In the genomic region with DNA sequence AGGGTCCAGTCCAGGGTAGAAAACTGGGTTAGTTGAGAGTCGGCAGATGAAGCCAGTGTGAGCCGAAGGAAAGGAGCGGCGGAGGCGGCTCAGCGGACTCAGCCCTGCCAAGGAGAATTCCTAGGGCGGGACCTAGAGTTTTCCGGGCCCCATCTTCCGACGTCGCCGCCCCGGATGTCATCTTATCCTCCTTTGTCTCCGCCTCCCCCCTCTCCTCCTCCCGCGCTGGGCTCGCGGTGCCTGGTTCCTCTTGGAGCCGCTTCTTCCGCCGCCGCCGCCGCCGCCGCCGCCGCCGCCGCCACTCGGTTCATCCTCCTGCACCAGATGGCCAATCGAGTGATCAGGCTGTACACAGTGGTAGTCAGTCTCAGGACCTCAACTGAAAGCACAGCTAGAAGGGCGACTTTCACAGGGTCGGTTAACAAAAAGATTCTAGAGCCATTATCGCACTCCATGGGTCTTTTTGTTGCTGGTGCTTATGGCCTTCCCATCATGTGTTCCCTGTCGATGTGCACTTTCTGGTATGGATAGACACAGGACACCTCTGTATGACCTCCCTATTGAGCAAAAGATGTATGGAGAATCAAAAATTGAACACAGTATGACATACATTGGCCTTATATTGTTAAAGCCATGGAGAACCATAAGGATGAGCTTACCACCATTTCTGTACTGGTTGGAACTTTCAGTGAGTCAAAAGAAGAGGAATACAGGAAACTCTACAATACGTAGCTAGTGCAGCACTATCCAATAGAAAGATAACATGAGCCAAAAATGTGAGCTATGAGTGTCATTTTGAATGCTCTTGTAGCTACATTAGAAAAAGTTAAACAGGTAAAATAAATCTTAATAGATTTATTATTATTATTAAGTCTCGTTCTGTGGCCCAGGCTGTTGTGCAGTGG, we compare ENCODE assay signal across 8 cellular contexts. TPM values are rescaled to one million over a fixed set of nuclear protein-coding genes. Genes with fewer than 3 reads are reported as not detected.
DNase-seq lines count a peak whose midpoint lies in the region; ATAC-seq and TF ChIP-seq lines count a peak whose summit lies in the region.

No MANE protein-coding gene starts in this region.

- DNase-seq in BJ (ENCODE audit: low read depth) (peak; percentile 42), NCI-H510A (lab: John Stamatoyannopoulos, UW) (peak; percentile 91), coronary artery (ENCODE audit: low spot score) (peak; percentile 89), left kidney (ENCODE audit: low read depth, low spot score) (peak; percentile 95)
- peak; percentile 26 to 40 for DNase-seq in activated CD4-positive, alpha-beta T cell treated with anti-CD3 and anti-CD28 coated beads for 4 hours
- peak; percentile 71 to 76 for DNase-seq in stimulated activated CD4-positive, alpha-beta T cell treated with anti-CD3 and anti-CD28 coated beads, Interleukin-2, amount 100 ng/mL, for 24 hours

- H3K4me3 ChIP-seq in BJ (ENCODE audit: low read depth, low read length) = peak overlapping the region; percentile 31
- H3K4me3 ChIP-seq in coronary artery = peak overlapping the region; percentile 57

- CTCF ChIA-PET in BJ (lab: Yijun Ruan, JAX) = interaction anchor here (0.9 to 1.1 kb wide), 2 partner anchors 33 to 56 kb away, joined by 4 to 5 read pairs; a partner anchor contains a TSS

- peak overlapping the region; percentile 27 to 79 for H3K27ac ChIP-seq in coronary artery

- TF ChIP-seq CTCF in BJ (IDR thresholded peaks at IDR 0.05; ENCODE audit: insufficient read depth, low read depth, low read length) (no peak), coronary artery (IDR thresholded peaks at IDR 0.05) (no peak)

- ATAC-seq in GM19324 (IDR thresholded peaks at IDR 0.05; ENCODE audit: low FRiP score, unreplicated experiment) (peak; percentile 87), HG03442 (IDR thresholded peaks at IDR 0.05; ENCODE audit: unreplicated experiment) (peak; percentile 94)

- POLR2A ChIA-PET in BJ (lab: Charles Lee) = no interaction called here

- H3K36me3 ChIP-seq in BJ (ENCODE audit: control insufficient read depth, insufficient read depth, low read length) = no peaks in the 10 kb centered on the region

- no peaks in the 10 kb centered on the region for H3K27me3 ChIP-seq in BJ (ENCODE audit: control insufficient read depth, insufficient read depth, low read length)

RNA-seq across cellular contexts. Expression of a gene that starts 32.4 kb away (rescaled TPM):
- polyA plus RNA-seq in BJ (2011; rRNA removed) = 23.8 and 44.7 TPM in 2 replicates
- polyA minus RNA-seq in BJ (2011; rRNA and poly(A)+ RNA removed) = 14.2 and 17.6 TPM in 2 replicates

Comparison
In these comparisons a context has a peak if more than half of its experiments do, and no peak if none do; other contexts are left out.
1. Peak in every context shown above with its lines: DNase-seq, ATAC-seq, H3K4me3 ChIP-seq and H3K27ac ChIP-seq.
2. DNase-seq: peak in every context shown above with its lines; median percentile 95 in left kidney; 91 in NCI-H510A; 89 in coronary artery; 74 in stimulated activated CD4-positive, alpha-beta T cell treated with anti-CD3 and anti-CD28 coated beads, Interleukin-2, amount 100 ng/mL, for 24 hours; 42 in BJ; 33 in activated CD4-positive, alpha-beta T cell treated with anti-CD3 and anti-CD28 coated beads for 4 hours.